In genomic region chr11:73365352-73366264, GRCh38 we compare ENCODE assay signal across 17 cellular contexts. TPM values are rescaled to one million over a fixed set of nuclear protein-coding genes. Genes with fewer than 3 reads are reported as not detected.
DNase-seq lines count a peak whose midpoint lies in the region; ATAC-seq and TF ChIP-seq lines count a peak whose summit lies in the region.
"Had no signal": no experiment of that assay in that cellular context is flagged by ENCODE, and none has a peak within 500 bp of the region (broad histone marks: within the 10 kb centered on the region; RNA-seq: fewer than 3 reads in every experiment).

No MANE protein-coding gene starts in this region.

- ATAC-seq in stimulated activated naive CD8-positive, alpha-beta T cell treated with anti-CD3 and anti-CD28 coated beads, Interleukin-15, Interleukin-2, amounts not matched to agents 100 U/mL and 50 U/mL, for 24 hours: no peak
- ATAC-seq in gastroesophageal sphincter (no peak), GM19324 (IDR thresholded peaks at IDR 0.05; ENCODE audit: low FRiP score, unreplicated experiment) (no peak)

- peak overlapping the region in 3 of 4 donors; percentile 27 to 37 (median 31) for H3K27ac ChIP-seq in gastroesophageal sphincter
- H3K27ac ChIP-seq in tibial nerve: no peak overlapping the region
- H3K27ac ChIP-seq: GM23248, thyroid gland had no signal

- no peak for DNase-seq in stimulated activated naive CD8-positive, alpha-beta T cell treated with anti-CD3 and anti-CD28 coated beads, Interleukin-15, Interleukin-2, amounts not matched to agents 100 U/mL and 50 U/mL, for 24 hours
- DNase-seq in activated CD4-positive, alpha-beta memory T cell treated with anti-CD3 and anti-CD28 coated beads for 36 hours: no peak
- no peak for DNase-seq in tibial nerve (ENCODE audit: low spot score in 2 of 2)
- DNase-seq in glutamatergic neuron: no peak
- DNase-seq in middle frontal gyrus (ENCODE audit: extremely low spot score, low spot score): no peak
- DNase-seq: DMS153, endodermal cell, foreskin fibroblast, GM23248, NCI-H2081, nephron progenitor cell, RPMI8226, thyroid gland had no signal

- peaks cover 0 to 90% of the 10 kb centered on the region in 2 donors for H3K36me3 ChIP-seq in gastroesophageal sphincter
- H3K36me3 ChIP-seq in tibial nerve: peaks cover 3 to 87% (median 4%) of the 10 kb centered on the region in 3 donors

- WGBS in gastroesophageal sphincter (ENCODE audit: low coverage in 1 of 2), 2 donors: 67 to 79% methylated on average over 2 to 14 of the region's 24 CpGs
- 82 to 95% methylated on average over 19 to 22 of the region's 24 CpGs for WGBS in tibial nerve, 2 donors

- no peaks in the 10 kb centered on the region for H3K36me3 Mint-ChIP-seq in stimulated activated naive CD8-positive, alpha-beta T cell treated with anti-CD3 and anti-CD28 coated beads, Interleukin-15, Interleukin-2, amounts not matched to agents 100 ng/mL and 50 ng/mL, for 24 hours (ENCODE audit: low read depth)
- H3K36me3 Mint-ChIP-seq in activated CD4-positive, alpha-beta memory T cell treated with anti-CD3 and anti-CD28 coated beads for 36 hours: no peaks in the 10 kb centered on the region
- no peaks in the 10 kb centered on the region for H3K36me3 Mint-ChIP-seq in glutamatergic neuron (ENCODE audit: unreplicated experiment)

- peaks cover 23% of the 10 kb centered on the region for H3K4me1 Mint-ChIP-seq in stimulated activated naive CD8-positive, alpha-beta T cell treated with anti-CD3 and anti-CD28 coated beads, Interleukin-15, Interleukin-2, amounts not matched to agents 100 ng/mL and 50 ng/mL, for 24 hours (ENCODE audit: low read depth)
- H3K4me1 Mint-ChIP-seq in activated CD4-positive, alpha-beta memory T cell treated with anti-CD3 and anti-CD28 coated beads for 36 hours (ENCODE audit: low read depth): peaks cover 22% of the 10 kb centered on the region
- H3K4me1 Mint-ChIP-seq in glutamatergic neuron (ENCODE audit: low read depth, unreplicated experiment): peaks cover under 1% of the 10 kb centered on the region
- H3K4me1 Mint-ChIP-seq: endodermal cell had no signal

- TF ChIP-seq EP300 in gastroesophageal sphincter (IDR thresholded peaks at IDR 0.05): no peak
- no peak for TF ChIP-seq EP300 in tibial nerve (IDR thresholded peaks at IDR 0.05)

- no peak overlapping the region for H3K4me3 ChIP-seq in gastroesophageal sphincter
- H3K4me3 ChIP-seq in tibial nerve: no peak overlapping the region
- H3K4me3 ChIP-seq: GM23248, thyroid gland had no signal

- H3K9me3 Mint-ChIP-seq in stimulated activated naive CD8-positive, alpha-beta T cell treated with anti-CD3 and anti-CD28 coated beads, Interleukin-15, Interleukin-2, amounts not matched to agents 100 ng/mL and 50 ng/mL, for 24 hours: no peaks in the 10 kb centered on the region
- H3K9me3 Mint-ChIP-seq in activated CD4-positive, alpha-beta memory T cell treated with anti-CD3 and anti-CD28 coated beads for 36 hours: no peaks in the 10 kb centered on the region
- no peaks in the 10 kb centered on the region for H3K9me3 Mint-ChIP-seq in glutamatergic neuron (ENCODE audit: unreplicated experiment)
- H3K9me3 Mint-ChIP-seq: endodermal cell, nephron progenitor cell had no signal

- TF ChIP-seq CTCF in gastroesophageal sphincter (IDR thresholded peaks at IDR 0.05) (no peak), tibial nerve (IDR thresholded peaks at IDR 0.05) (no peak), glutamatergic neuron (IDR thresholded peaks at IDR 0.05; ENCODE audit: partially characterized antibody, unreplicated experiment) (no peak)

- CTCF ChIA-PET in activated CD4-positive, alpha-beta memory T cell treated with anti-CD3 and anti-CD28 coated beads for 36 hours (lab: Charles Lee): interaction anchor here (6.4 kb wide), 1 partner anchor 15 kb away, joined by 57 read pairs; no protein-coding TSS in a partner anchor

- H3K27ac Mint-ChIP-seq in stimulated activated naive CD8-positive, alpha-beta T cell treated with anti-CD3 and anti-CD28 coated beads, Interleukin-15, Interleukin-2, amounts not matched to agents 100 ng/mL and 50 ng/mL, for 24 hours: peak overlapping the region; percentile 79
- peak overlapping the region; percentile 34 for H3K27ac Mint-ChIP-seq in activated CD4-positive, alpha-beta memory T cell treated with anti-CD3 and anti-CD28 coated beads for 36 hours
- H3K27ac Mint-ChIP-seq in glutamatergic neuron (ENCODE audit: unreplicated experiment): no peak overlapping the region
- H3K27ac Mint-ChIP-seq: endodermal cell, nephron progenitor cell had no signal

- H3K27me3 ChIP-seq in gastroesophageal sphincter (no peaks in the 10 kb centered on the region), tibial nerve (no peaks in the 10 kb centered on the region)
- H3K27me3 ChIP-seq: thyroid gland had no signal

- no peaks in the 10 kb centered on the region for H3K9me3 ChIP-seq in gastroesophageal sphincter
- H3K9me3 ChIP-seq in tibial nerve: no peaks in the 10 kb centered on the region
- H3K9me3 ChIP-seq: thyroid gland had no signal

- POLR2A ChIA-PET in activated CD4-positive, alpha-beta memory T cell treated with anti-CD3 and anti-CD28 coated beads for 36 hours (lab: Charles Lee): interaction anchor here (0.7 kb wide), 1 partner anchor 232 kb away, joined by 5 read pairs; the partner anchor contains the start of gene FAM168A

- peak overlapping the region; percentile 23 for H3K4me3 Mint-ChIP-seq in stimulated activated naive CD8-positive, alpha-beta T cell treated with anti-CD3 and anti-CD28 coated beads, Interleukin-15, Interleukin-2, amounts not matched to agents 100 ng/mL and 50 ng/mL, for 24 hours
- peak overlapping the region; percentile 13 for H3K4me3 Mint-ChIP-seq in activated CD4-positive, alpha-beta memory T cell treated with anti-CD3 and anti-CD28 coated beads for 36 hours
- H3K4me3 Mint-ChIP-seq in glutamatergic neuron (ENCODE audit: unreplicated experiment): no peak overlapping the region
- H3K4me3 Mint-ChIP-seq: endodermal cell, nephron progenitor cell had no signal

- no peaks in the 10 kb centered on the region for H3K27me3 Mint-ChIP-seq in stimulated activated naive CD8-positive, alpha-beta T cell treated with anti-CD3 and anti-CD28 coated beads, Interleukin-15, Interleukin-2, amounts not matched to agents 100 ng/mL and 50 ng/mL, for 24 hours
- H3K27me3 Mint-ChIP-seq in activated CD4-positive, alpha-beta memory T cell treated with anti-CD3 and anti-CD28 coated beads for 36 hours: no peaks in the 10 kb centered on the region
- peaks cover 17% of the 10 kb centered on the region for H3K27me3 Mint-ChIP-seq in glutamatergic neuron (ENCODE audit: unreplicated experiment)

- intact Hi-C loops in activated CD4-positive, alpha-beta memory T cell treated with anti-CD3 and anti-CD28 coated beads for 36 hours (cut with micrococcal nuclease): no loop called here

- TF ChIP-seq POLR2A in gastroesophageal sphincter (IDR thresholded peaks at IDR 0.05) (no peak), tibial nerve (IDR thresholded peaks at IDR 0.05) (no peak)

- H3K4me1 ChIP-seq in gastroesophageal sphincter (peaks cover 0 to 6% (median 0%) of the 10 kb centered on the region in 3 donors), tibial nerve (peaks cover 0 to 6% (median 5%) of the 10 kb centered on the region in 4 donors)
- H3K4me1 ChIP-seq: thyroid gland had no signal

RNA-seq across cellular contexts. Expression of gene RELT, which starts 10.6 kb away (rescaled TPM):
- total RNA-seq in activated CD4-positive, alpha-beta memory T cell treated with anti-CD3 and anti-CD28 coated beads for 36 hours: 10 to 100 TPM; 18.5 to 18.9 TPM
- total RNA-seq in gastroesophageal sphincter (1 to 10 TPM; 2.3 to 5.7 (median 3.5) TPM), tibial nerve (1 to 10 TPM; 2.4 to 6.0 (median 2.5) TPM), glutamatergic neuron (ENCODE audit: unreplicated experiment) (9.2 TPM)

RNA-seq across cellular contexts. Expression of gene ARHGEF17, which starts 57.5 kb away (rescaled TPM):
- total RNA-seq in activated CD4-positive, alpha-beta memory T cell treated with anti-CD3 and anti-CD28 coated beads for 36 hours: under 1 TPM in 1 of 2 experiments, not detected in 1; 0.07 TPM
- 100 to 1,000 TPM in 1 of 4 donors, 10 to 100 TPM in 3; 52.5 to 169 (median 84.4) TPM for total RNA-seq in gastroesophageal sphincter
- 100 to 1,000 TPM; 102 to 135 (median 112) TPM for total RNA-seq in tibial nerve
- 43.3 TPM for total RNA-seq in glutamatergic neuron (ENCODE audit: unreplicated experiment)
- total RNA-seq: T-helper 1 cell treated with Interleukin-12 subunit alpha and Interleukin-12 subunit beta and Interleukin-4 antibody, amounts not matched to agents 30 ng/mL and 1 ng/mL, for 36 hours had no signal

Comparison
In these comparisons a context has a peak if more than half of its experiments do, and no peak if none do; other contexts are left out.
1. H3K27ac ChIP-seq: peak in gastroesophageal sphincter (3 of 4); none in tibial nerve (0 of 4).
2. RNA of gene ARHGEF17, which starts 57.5 kb away (total RNA-seq): 102 to 135 TPM in tibial nerve, 52.5 to 169 TPM in gastroesophageal sphincter and 43.3 TPM in glutamatergic neuron (single experiment); 0.07 TPM in activated CD4-positive, alpha-beta memory T cell treated with anti-CD3 and anti-CD28 coated beads for 36 hours; every median in the first group is over 10 times any median in the second.